Comparison of ENCODE assay signal across 9 cellular contexts in the genomic region with DNA sequence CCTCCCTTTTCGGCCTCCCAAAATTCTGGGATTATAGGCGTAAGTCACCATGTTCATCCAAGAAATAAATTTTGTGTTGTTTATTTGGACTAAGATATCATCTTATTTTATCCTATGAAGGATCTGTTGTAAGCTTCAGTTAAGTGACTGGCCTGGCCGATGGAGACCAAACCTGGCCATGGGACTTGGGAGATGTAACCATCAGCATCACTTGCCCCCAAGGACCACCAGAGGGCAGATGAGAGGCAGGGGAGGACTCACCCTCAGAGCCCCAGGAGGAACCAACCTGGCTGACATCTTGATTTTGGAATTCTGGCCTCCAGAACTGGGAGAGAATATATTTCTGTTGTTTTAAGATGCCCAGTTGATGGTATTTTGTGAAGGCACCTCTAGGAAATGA.
A peak's percentile ranks its signal among the peaks of the same experiment; 100 is the strongest.
DNase-seq lines count a peak whose midpoint lies in the region; ATAC-seq, FAIRE-seq and TF ChIP-seq lines count a peak whose summit lies in the region.
"Had no signal": no experiment of that assay in that cellular context is flagged by ENCODE, and none has a peak within 500 bp of the region (broad histone marks: within the 10 kb centered on the region; RNA-seq: fewer than 3 reads in every experiment).

No MANE protein-coding gene starts in this region.

- H3F3A ChIP-seq in neural progenitor cell (ENCODE audit: low read depth), result no peaks in the 10 kb centered on the region

- H3K9me3 ChIP-seq in neural progenitor cell (ENCODE audit: low read depth), result no peaks in the 10 kb centered on the region

- no peak overlapping the region for H2AFZ ChIP-seq in neural progenitor cell (replicated peaks)

- no peaks in the 10 kb centered on the region for H3K27me3 Mint-ChIP-seq in activated CD8-positive, alpha-beta T cell treated with anti-CD3 and anti-CD28 coated beads, Interleukin-2, amount 10 ng/mL, durations not matched to agents 7 days and 5 days (ENCODE audit: low read depth)
- H3K27me3 Mint-ChIP-seq in neural progenitor cell (ENCODE audit: insufficient read depth, low read depth), result no peaks in the 10 kb centered on the region

- DNase-seq in NCI-H82 (lab: John Stamatoyannopoulos, UW) (peak; percentile 69), NCI-H82 treated with DMSO at 0.1 percent for 48 hours (lab: John Stamatoyannopoulos, UW; ENCODE audit: unreplicated experiment) (no peak), HTR-8/SVneo (ENCODE audit: insufficient read length, low spot score) (peak; percentile 71), neural progenitor cell (ENCODE audit: low spot score) (peak; percentile 61), T-helper 9 cell (no peak), DMS153 (lab: John Stamatoyannopoulos, UW) (no peak)
- peak; percentile 34 for DNase-seq in activated CD8-positive, alpha-beta T cell treated with anti-CD3 and anti-CD28 coated beads, Interleukin-2, amount 10 ng/mL, durations not matched to agents 7 days and 5 days
- DNase-seq: activated naive CD4-positive, alpha-beta T cell had no signal

- H3K36me3 Mint-ChIP-seq in activated CD8-positive, alpha-beta T cell treated with anti-CD3 and anti-CD28 coated beads, Interleukin-2, amount 10 ng/mL, durations not matched to agents 7 days and 5 days (ENCODE audit: low read depth), result no peaks in the 10 kb centered on the region
- H3K36me3 Mint-ChIP-seq in neural progenitor cell, result no peaks in the 10 kb centered on the region

- H4K20me1 ChIP-seq in neural progenitor cell (ENCODE audit: low read depth), result no peaks in the 10 kb centered on the region

- no peak overlapping the region for H3K4me3 Mint-ChIP-seq in activated CD8-positive, alpha-beta T cell treated with anti-CD3 and anti-CD28 coated beads, Interleukin-2, amount 10 ng/mL, durations not matched to agents 7 days and 5 days
- H3K4me3 Mint-ChIP-seq in neural progenitor cell, result no peak overlapping the region

- no peak for ATAC-seq in activated CD8-positive, alpha-beta T cell treated with anti-CD3 and anti-CD28 coated beads, Interleukin-2, amount 10 ng/mL, durations not matched to agents 7 days and 5 days
- no peak for ATAC-seq in HG02970 (IDR thresholded peaks at IDR 0.05; ENCODE audit: low FRiP score, unreplicated experiment)

- peak; percentile 67 for TF ChIP-seq CTCF in neural progenitor cell (IDR thresholded peaks at IDR 0.05)

- H3K9me3 Mint-ChIP-seq in activated CD8-positive, alpha-beta T cell treated with anti-CD3 and anti-CD28 coated beads, Interleukin-2, amount 10 ng/mL, durations not matched to agents 7 days and 5 days (ENCODE audit: insufficient read depth), result no peaks in the 10 kb centered on the region
- peaks cover 2% of the 10 kb centered on the region for H3K9me3 Mint-ChIP-seq in neural progenitor cell

- H3K4me3 ChIP-seq in neural progenitor cell, result no peak overlapping the region

- CTCF ChIA-PET in activated CD8-positive, alpha-beta T cell treated with anti-CD3 and anti-CD28 coated beads, Interleukin-2, amount 10 ng/mL, durations not matched to agents 7 days and 5 days (lab: Charles Lee), result interaction anchor here (1.4 kb wide), 1 partner anchor 37 kb away, joined by 3 read pairs; no protein-coding TSS in a partner anchor

- no peaks in the 10 kb centered on the region for H3K79me2 ChIP-seq in neural progenitor cell (ENCODE audit: low read depth)

- no peak overlapping the region for H3K27ac Mint-ChIP-seq in activated CD8-positive, alpha-beta T cell treated with anti-CD3 and anti-CD28 coated beads, Interleukin-2, amount 10 ng/mL, durations not matched to agents 7 days and 5 days
- no peak overlapping the region for H3K27ac Mint-ChIP-seq in neural progenitor cell

- no peak overlapping the region for H3K4me2 ChIP-seq in neural progenitor cell

- no peaks in the 10 kb centered on the region for H3K4me1 ChIP-seq in neural progenitor cell

- POLR2A ChIA-PET in activated CD8-positive, alpha-beta T cell treated with anti-CD3 and anti-CD28 coated beads, Interleukin-2, amount 10 ng/mL, durations not matched to agents 7 days and 5 days (lab: Charles Lee), result no interaction called here

- H3K4me1 Mint-ChIP-seq in activated CD8-positive, alpha-beta T cell treated with anti-CD3 and anti-CD28 coated beads, Interleukin-2, amount 10 ng/mL, durations not matched to agents 7 days and 5 days (ENCODE audit: low read depth), result peaks cover 6% of the 10 kb centered on the region
- no peaks in the 10 kb centered on the region for H3K4me1 Mint-ChIP-seq in neural progenitor cell

- FAIRE-seq in HTR-8/SVneo (lab: Jason Lieb, UNC), result peak; percentile 96

- no peak overlapping the region for H3K27ac ChIP-seq in neural progenitor cell

- H3K27me3 ChIP-seq in neural progenitor cell, result no peaks in the 10 kb centered on the region

- no peak overlapping the region for H3K9ac ChIP-seq in neural progenitor cell

- no peaks in the 10 kb centered on the region for H3K36me3 ChIP-seq in neural progenitor cell

Comparison
In these comparisons a context has a peak if more than half of its experiments do, and no peak if none do; other contexts are left out.
1. DNase-seq: peak in NCI-H82 (single experiment), HTR-8/SVneo (single experiment), activated CD8-positive, alpha-beta T cell treated with anti-CD3 and anti-CD28 coated beads, Interleukin-2, amount 10 ng/mL, durations not matched to agents 7 days and 5 days (single experiment) and neural progenitor cell (single experiment); none in NCI-H82 treated with DMSO at 0.1 percent for 48 hours (single experiment), T-helper 9 cell (single experiment) and DMS153 (single experiment).